Comparison of ENCODE assay signal across 8 cellular contexts in the genomic region with DNA sequence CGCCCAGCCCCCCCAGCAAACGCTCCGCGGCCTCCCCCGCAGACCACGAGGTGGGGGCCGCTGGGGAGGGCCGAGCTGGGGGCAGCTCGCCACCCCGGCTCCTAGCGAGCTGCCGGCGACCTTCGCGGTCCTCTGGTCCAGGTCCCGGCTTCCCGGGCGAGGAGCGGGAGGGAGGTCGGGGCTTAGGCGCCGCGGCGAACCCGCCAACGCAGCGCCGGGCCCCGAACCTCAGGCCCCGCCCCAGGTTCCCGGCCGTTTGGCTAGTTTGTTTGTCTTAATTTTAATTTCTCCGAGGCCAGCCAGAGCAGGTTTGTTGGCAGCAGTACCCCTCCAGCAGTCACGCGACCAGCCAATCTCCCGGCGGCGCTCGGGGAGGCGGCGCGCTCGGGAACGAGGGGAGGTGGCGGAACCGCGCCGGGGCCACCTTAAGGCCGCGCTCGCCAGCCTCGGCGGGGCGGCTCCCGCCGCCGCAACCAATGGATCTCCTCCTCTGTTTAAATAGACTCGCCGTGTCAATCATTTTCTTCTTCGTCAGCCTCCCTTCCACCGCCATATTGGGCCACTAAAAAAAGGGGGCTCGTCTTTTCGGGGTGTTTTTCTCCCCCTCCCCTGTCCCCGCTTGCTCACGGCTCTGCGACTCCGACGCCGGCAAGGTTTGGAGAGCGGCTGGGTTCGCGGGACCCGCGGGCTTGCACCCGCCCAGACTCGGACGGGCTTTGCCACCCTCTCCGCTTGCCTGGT. TPM values are rescaled to one million over a fixed set of nuclear protein-coding genes. Genes with fewer than 3 reads are reported as not detected.
DNase-seq lines count a peak whose midpoint lies in the region; ATAC-seq, FAIRE-seq and TF ChIP-seq lines count a peak whose summit lies in the region.

A gene (plus strand): TSS at position 524 of the 741 bp plus-strand sequence. CDS start 472 bp downstream, outside the sequence.

- H3K36me3 Mint-ChIP-seq in T-helper 2 cell treated with Interferon-gamma antibody and Interleukin-4, amounts not matched to agents 5 μg/mL and 100 μg/mL, for 36 hours (ENCODE audit: low read depth), result peaks cover 50% of the 10 kb centered on the region

- WGBS in psoas muscle, 3 donors, result 0 to 1% (median 1%) methylated on average over 72 to 78 of the region's 78 CpGs

- FAIRE-seq in GM12892 (lab: Jason Lieb, UNC), result peak; percentile 77

- H3K27me3 ChIP-seq in right atrium auricular region, result no peaks in the 10 kb centered on the region
- no peaks in the 10 kb centered on the region for H3K27me3 ChIP-seq in psoas muscle (ENCODE audit: insufficient read depth in 3 of 3, low read length in 2 of 3)
- no peaks in the 10 kb centered on the region for H3K27me3 ChIP-seq in uterus

- peaks cover 24% of the 10 kb centered on the region for H3K36me3 ChIP-seq in right atrium auricular region
- H3K36me3 ChIP-seq in psoas muscle (ENCODE audit: insufficient read depth in 1 of 2, low read depth in 1 of 2), result peaks cover 0 to 33% of the 10 kb centered on the region in 2 donors
- H3K36me3 ChIP-seq in uterus, result no peaks in the 10 kb centered on the region

- H3K9me3 ChIP-seq in right atrium auricular region (no peaks in the 10 kb centered on the region), psoas muscle (no peaks in the 10 kb centered on the region), uterus (no peaks in the 10 kb centered on the region)

- ATAC-seq in HG02885 (IDR thresholded peaks at IDR 0.05; ENCODE audit: poor library complexity, unreplicated experiment), result peak; percentile 45
- peak; percentile 95 to 97 (median 96) for ATAC-seq in psoas muscle

- H3K4me1 ChIP-seq in right atrium auricular region (peaks cover 0 to 61% of the 10 kb centered on the region in 2 donors), psoas muscle (peaks cover 49% of the 10 kb centered on the region), uterus (peaks cover 0 to 3% of the 10 kb centered on the region in 2 donors)

- peak within 1 kb of the TSS; percentile 99 for H3K4me3 Mint-ChIP-seq in T-helper 2 cell treated with Interferon-gamma antibody and Interleukin-4, amounts not matched to agents 5 μg/mL and 100 μg/mL, for 36 hours

- no peaks in the 10 kb centered on the region for H3K9me3 Mint-ChIP-seq in T-helper 2 cell treated with Interferon-gamma antibody and Interleukin-4, amounts not matched to agents 5 μg/mL and 100 μg/mL, for 36 hours

- DNase-seq in GM12892 (ENCODE audit: insufficient read length) (peak; percentile 76), NCI-H2029 (lab: John Stamatoyannopoulos, UW) (peak; percentile 91), anterior cingulate cortex (lab: John Stamatoyannopoulos, UW) (peak; percentile 42 to 94 (median 87)), right atrium auricular region (ENCODE audit: low spot score) (peak; percentile 94), psoas muscle (peak; percentile 91 to 96), uterus (peak; percentile 94)
- DNase-seq in T-helper 2 cell treated with Interferon-gamma antibody and Interleukin-4, amounts not matched to agents 5 μg/mL and 100 μg/mL, for 36 hours (ENCODE audit: low spot score), result peak; percentile 81

- intact Hi-C loops in psoas muscle (cut with DNase I), result loop anchor here (1.0 to 10.0 kb wide), 4 partner anchors 8 to 362 kb away; a partner anchor contains a TSS
- intact Hi-C loops in uterus (cut with DNase I; ENCODE audit: low total_unique reads), result loop anchor here (1.0 kb wide), 1 partner anchor 8 kb away; no protein-coding TSS in a partner anchor

- TF ChIP-seq POLR2A in GM12892 (IDR thresholded peaks at IDR 0.05; ENCODE audit: low read depth, low read length) (peak; percentile 67; the same call in 1 of the 2 replicates), uterus (IDR thresholded peaks at IDR 0.05) (peak; percentile 85 to 86)

- peak within 1 kb of the TSS; percentile 91 to 96 for H3K4me3 ChIP-seq in right atrium auricular region
- H3K4me3 ChIP-seq in psoas muscle, result peak within 1 kb of the TSS; percentile 84
- peak within 1 kb of the TSS; percentile 98 to 99 for H3K4me3 ChIP-seq in uterus

- H3K27me3 Mint-ChIP-seq in T-helper 2 cell treated with Interferon-gamma antibody and Interleukin-4, amounts not matched to agents 5 μg/mL and 100 μg/mL, for 36 hours (ENCODE audit: low read depth), result no peaks in the 10 kb centered on the region

- peak within 1 kb of the TSS; percentile 98 for H3K27ac Mint-ChIP-seq in T-helper 2 cell treated with Interferon-gamma antibody and Interleukin-4, amounts not matched to agents 5 μg/mL and 100 μg/mL, for 36 hours

- H3K27ac ChIP-seq in right atrium auricular region, result peak within 1 kb of the TSS; percentile 100
- peak within 1 kb of the TSS; percentile 98 for H3K27ac ChIP-seq in psoas muscle
- H3K27ac ChIP-seq in uterus, result peak within 1 kb of the TSS; percentile 100

- TF ChIP-seq CTCF in right atrium auricular region (IDR thresholded peaks at IDR 0.05) (no peak), psoas muscle (IDR thresholded peaks at IDR 0.05) (no peak), uterus (IDR thresholded peaks at IDR 0.05) (peak in 1 of 4 experiments; percentile 25)

- H3K4me1 Mint-ChIP-seq in T-helper 2 cell treated with Interferon-gamma antibody and Interleukin-4, amounts not matched to agents 5 μg/mL and 100 μg/mL, for 36 hours (ENCODE audit: low read depth), result peaks cover 54% of the 10 kb centered on the region

RNA-seq across cellular contexts. Expression of the gene that starts here (rescaled TPM):
- 15.1 TPM for polyA plus RNA-seq in GM12892 (2012; ENCODE audit: missing spikeins)
- total RNA-seq in right atrium auricular region, result 10 to 100 TPM; 31.1 to 38.1 TPM
- total RNA-seq in psoas muscle, result 10 to 100 TPM; 32.2 to 61.0 (median 38.0) TPM
- 10 to 100 TPM; 20.7 to 62.8 (median 42.4) TPM for polyA plus RNA-seq in psoas muscle
- 100 to 1,000 TPM in 1 of 4 donors, 10 to 100 TPM in 3; 40.7 to 104 (median 86.0) TPM for total RNA-seq in uterus

Comparison
In these comparisons a context has a peak if more than half of its experiments do, and no peak if none do; other contexts are left out.
1. Peak in every context shown above with its lines: DNase-seq, ATAC-seq, H3K4me3 ChIP-seq and H3K27ac ChIP-seq.